9 cellular contexts compared by ENCODE assay signal in genomic region chr12:112939761-112940357, GRCh38. TPM values are rescaled to one million over a fixed set of nuclear protein-coding genes. Genes with fewer than 3 reads are reported as not detected.
DNase-seq lines count a peak whose midpoint lies in the region; ATAC-seq and TF ChIP-seq lines count a peak whose summit lies in the region.
"Had no signal": no experiment of that assay in that cellular context is flagged by ENCODE, and none has a peak within 500 bp of the region (broad histone marks: within the 10 kb centered on the region; RNA-seq: fewer than 3 reads in every experiment).

No MANE protein-coding gene starts in this region.

- no peak overlapping the region for H3K4me2 ChIP-seq in mesendoderm (ENCODE audit: low read length)

- H3K4me1 ChIP-seq in Caco-2 (no peaks in the 10 kb centered on the region), esophagus (ENCODE audit: control insufficient read depth in 2 of 2, insufficient read depth in 2 of 2, low read length in 1 of 2) (peaks cover 4 to 8% of the 10 kb centered on the region in 2 donors), mesendoderm (ENCODE audit: control insufficient read depth, low read depth, low read length) (no peaks in the 10 kb centered on the region)

- peak overlapping the region; percentile 42 for H3K27ac ChIP-seq in KOPT-K1 (ENCODE audit: low read depth, low read length, poor library complexity, severe bottlenecking)
- no peak overlapping the region for H3K27ac ChIP-seq in esophagus (ENCODE audit: low read depth in 2 of 2, low read length in 1 of 2)
- H3K27ac ChIP-seq in mesendoderm (ENCODE audit: low read depth, low read length) = no peak overlapping the region

- H3K9ac ChIP-seq in mesendoderm (ENCODE audit: low read length) = no peak overlapping the region

- H3K23ac ChIP-seq in mesendoderm (ENCODE audit: low read length) = no peak overlapping the region

- no peak overlapping the region for H2BK120ac ChIP-seq in mesendoderm (ENCODE audit: low read depth, low read length)

- H3K18ac ChIP-seq in mesendoderm (ENCODE audit: low read length) = no peak overlapping the region

- no peak for DNase-seq in Caco-2
- no peak for DNase-seq in mesendoderm
- DNase-seq in NCI-H2171 (lab: John Stamatoyannopoulos, UW) = no peak
- no peak for DNase-seq in stimulated activated CD4-positive, alpha-beta T cell treated with anti-CD3 and anti-CD28 coated beads, Interleukin-12 subunit alpha, Interleukin-12 subunit beta, amount 100 ng/mL, for 4 hours
- DNase-seq: caudate nucleus had no signal

- no peak overlapping the region for H4K8ac ChIP-seq in mesendoderm (ENCODE audit: low read depth, low read length)

- no peaks in the 10 kb centered on the region for H3K9me3 ChIP-seq in Caco-2
- H3K9me3 ChIP-seq in KOPT-K1 (ENCODE audit: insufficient read depth, low read length, poor library complexity, severe bottlenecking) = no peaks in the 10 kb centered on the region
- no peaks in the 10 kb centered on the region for H3K9me3 ChIP-seq in esophagus (ENCODE audit: control insufficient read depth in 2 of 2, insufficient read depth in 1 of 2, low read depth in 1 of 2, low read length in 1 of 2)

- no TSS peak for BruUV-seq in Caco-2 (replicated peaks; lab: Mats Ljungman, UMichigan)

- H3K4me3 Mint-ChIP-seq in Caco-2 (ENCODE audit: unreplicated experiment) = peak overlapping the region; percentile 81

- H2AK5ac ChIP-seq in mesendoderm (ENCODE audit: low read length) = no peak overlapping the region

- no peak overlapping the region for H2BK15ac ChIP-seq in mesendoderm (replicated peaks; ENCODE audit: low read depth)

- intact Hi-C loops in Caco-2 (cut with micrococcal nuclease; ENCODE audit: unreplicated experiment) = no loop called here

- 35% methylated on average over 7 of the region's 7 CpGs for WGBS in esophagus, 2 donors
- no CpG with 5 or more reads among the region's 7 CpGs for WGBS in mesendoderm (ENCODE audit: extremely low coverage, insufficient coverage, low lambda C conversion rate)

- POLR2A ChIA-PET in Caco-2 (lab: Charles Lee) = no interaction called here

- H4K5ac ChIP-seq in mesendoderm (ENCODE audit: low read length) = no peak overlapping the region

- no peaks in the 10 kb centered on the region for H3K79me1 ChIP-seq in mesendoderm (ENCODE audit: low read length)

- H3K36me3 Mint-ChIP-seq in Caco-2 (ENCODE audit: insufficient read depth, unreplicated experiment) = peaks cover 6% of the 10 kb centered on the region

- H3K56ac ChIP-seq in mesendoderm (ENCODE audit: low read length) = no peak overlapping the region

- H3K4me1 Mint-ChIP-seq in Caco-2 (ENCODE audit: low read depth, unreplicated experiment) = no peaks in the 10 kb centered on the region

- no peak for TF ChIP-seq CTCF in Caco-2 (IDR thresholded peaks at IDR 0.05; ENCODE audit: insufficient read depth in 1 of 2, low read depth in 1 of 2, low read length in 1 of 2, severe bottlenecking in 1 of 2, unreplicated experiment in 1 of 2)

- peaks cover 6% of the 10 kb centered on the region for H3K9me3 Mint-ChIP-seq in Caco-2 (ENCODE audit: unreplicated experiment)

- no peaks in the 10 kb centered on the region for H3K36me3 ChIP-seq in Caco-2 (ENCODE audit: control insufficient read depth, insufficient read depth, low read length)
- peaks cover 25% of the 10 kb centered on the region; the same call in 1 of the 2 replicates for H3K36me3 ChIP-seq in KOPT-K1 (ENCODE audit: insufficient read depth, low read length)
- peaks cover 0 to 8% of the 10 kb centered on the region in 2 donors for H3K36me3 ChIP-seq in esophagus (ENCODE audit: control insufficient read depth in 2 of 2, insufficient read depth in 2 of 2, low read length in 1 of 2)
- H3K36me3 ChIP-seq in mesendoderm (ENCODE audit: control insufficient read depth, insufficient read depth, low read length) = no peaks in the 10 kb centered on the region

- H3K4me3 ChIP-seq in Caco-2 (ENCODE audit: low read depth, low read length) (no peak overlapping the region), esophagus (ENCODE audit: low read depth in 1 of 2, low read length in 2 of 2) (peak overlapping the region; percentile 18 to 22), mesendoderm (ENCODE audit: low read length) (no peak overlapping the region)

- CTCF ChIA-PET in Caco-2 (lab: Charles Lee) = no interaction called here

- H2BK5ac ChIP-seq in mesendoderm (ENCODE audit: low read length) = no peak overlapping the region

- no peak overlapping the region for H3K27ac Mint-ChIP-seq in Caco-2 (ENCODE audit: unreplicated experiment)

- no peaks in the 10 kb centered on the region for H3K79me2 ChIP-seq in mesendoderm (ENCODE audit: control insufficient read depth, insufficient read depth, low read length)

- no peaks in the 10 kb centered on the region for H3K27me3 ChIP-seq in Caco-2 (replicated peaks; ENCODE audit: control insufficient read depth, insufficient read depth, low read length)
- no peaks in the 10 kb centered on the region for H3K27me3 ChIP-seq in esophagus (ENCODE audit: control insufficient read depth in 1 of 2, insufficient read depth in 2 of 2, low read length in 2 of 2)
- H3K27me3 ChIP-seq in mesendoderm (ENCODE audit: insufficient read depth, low read length, poor library complexity) = peaks cover 2% of the 10 kb centered on the region

- no peaks in the 10 kb centered on the region for H3K27me3 Mint-ChIP-seq in Caco-2 (ENCODE audit: insufficient read depth, unreplicated experiment)

- ATAC-seq in GM19324 (IDR thresholded peaks at IDR 0.05; ENCODE audit: low FRiP score, unreplicated experiment) = peak; percentile 42
- no peak for ATAC-seq in GM18858 (IDR thresholded peaks at IDR 0.05; ENCODE audit: unreplicated experiment)

- no peak overlapping the region for H3K4ac ChIP-seq in mesendoderm (ENCODE audit: low read depth, low read length)

RNA-seq across cellular contexts. Expression of gene OAS3, which starts 1.6 kb away (rescaled TPM):
- 18.9 and 22.1 TPM in 2 replicates for total RNA-seq in Caco-2 (2022)
- 10 to 100 TPM; 13.2 to 15.2 TPM for polyA plus RNA-seq in esophagus
- 0.39 TPM for polyA plus RNA-seq in mesendoderm (2013, experiment 1 of 2)
- polyA plus RNA-seq in mesendoderm (2013, experiment 2 of 2) = 0.46 TPM

RNA-seq across cellular contexts. Expression of gene OAS1, which starts 33.1 kb away (rescaled TPM):
- 13.9 and 14.2 TPM in 2 replicates for total RNA-seq in Caco-2 (2022)
- polyA plus RNA-seq in esophagus = 10 to 100 TPM; 47.9 to 58.6 TPM
- 0.03 TPM for polyA plus RNA-seq in mesendoderm (2013, experiment 1 of 2)
- polyA plus RNA-seq in mesendoderm (2013, experiment 2 of 2) = 0.04 TPM

RNA-seq across cellular contexts. Expression of gene OAS2, which starts 38.5 kb away (rescaled TPM):
- 0.25 TPM in 1 of 2 replicates, not detected in the other for total RNA-seq in Caco-2 (2022)
- polyA plus RNA-seq in esophagus = 10 to 100 TPM in 1 of 2 donors, 1 to 10 TPM in 1; 6.6 to 10.8 TPM
- polyA plus RNA-seq in mesendoderm (2013, experiment 1 of 2) = 0.03 TPM
- polyA plus RNA-seq in mesendoderm (2013, experiment 2 of 2) = 0.06 TPM

Comparison
In these comparisons a context has a peak if more than half of its experiments do, and no peak if none do; other contexts are left out.
1. H3K4me3 ChIP-seq: peak in esophagus (2 of 2); none in Caco-2 (single experiment) and mesendoderm (single experiment).